In the genomic region with DNA sequence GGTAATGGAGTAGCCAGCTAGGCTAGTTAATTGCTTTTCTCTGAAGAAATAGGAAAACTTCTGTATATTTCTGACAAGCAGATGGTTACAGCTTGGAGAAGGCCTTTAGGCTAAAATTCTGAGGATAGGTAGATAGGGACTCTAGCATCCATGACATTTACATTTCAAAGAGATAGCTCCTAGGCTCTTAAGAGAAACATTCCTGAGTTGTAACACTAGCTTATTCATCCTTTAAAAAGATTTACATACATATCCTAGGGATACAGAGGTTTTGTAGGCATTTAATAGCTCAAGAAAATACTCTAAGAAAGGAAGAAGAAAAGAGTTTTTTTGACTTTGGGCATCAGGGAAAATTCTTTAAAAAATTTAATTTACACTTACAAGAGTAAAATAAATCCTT, we compare ENCODE assay signal across 1 cellular context.
A peak's percentile ranks its signal among the peaks of the same experiment; 100 is the strongest.
TF ChIP-seq lines count a peak whose summit lies in the region.

No MANE protein-coding gene starts in this region.

TF ChIP-seq in H1, 55 proteins besides CTCF, POLR2A, EP300 and RAD21 (continued from another document):
- TF ChIP-seq, protein P1, sequence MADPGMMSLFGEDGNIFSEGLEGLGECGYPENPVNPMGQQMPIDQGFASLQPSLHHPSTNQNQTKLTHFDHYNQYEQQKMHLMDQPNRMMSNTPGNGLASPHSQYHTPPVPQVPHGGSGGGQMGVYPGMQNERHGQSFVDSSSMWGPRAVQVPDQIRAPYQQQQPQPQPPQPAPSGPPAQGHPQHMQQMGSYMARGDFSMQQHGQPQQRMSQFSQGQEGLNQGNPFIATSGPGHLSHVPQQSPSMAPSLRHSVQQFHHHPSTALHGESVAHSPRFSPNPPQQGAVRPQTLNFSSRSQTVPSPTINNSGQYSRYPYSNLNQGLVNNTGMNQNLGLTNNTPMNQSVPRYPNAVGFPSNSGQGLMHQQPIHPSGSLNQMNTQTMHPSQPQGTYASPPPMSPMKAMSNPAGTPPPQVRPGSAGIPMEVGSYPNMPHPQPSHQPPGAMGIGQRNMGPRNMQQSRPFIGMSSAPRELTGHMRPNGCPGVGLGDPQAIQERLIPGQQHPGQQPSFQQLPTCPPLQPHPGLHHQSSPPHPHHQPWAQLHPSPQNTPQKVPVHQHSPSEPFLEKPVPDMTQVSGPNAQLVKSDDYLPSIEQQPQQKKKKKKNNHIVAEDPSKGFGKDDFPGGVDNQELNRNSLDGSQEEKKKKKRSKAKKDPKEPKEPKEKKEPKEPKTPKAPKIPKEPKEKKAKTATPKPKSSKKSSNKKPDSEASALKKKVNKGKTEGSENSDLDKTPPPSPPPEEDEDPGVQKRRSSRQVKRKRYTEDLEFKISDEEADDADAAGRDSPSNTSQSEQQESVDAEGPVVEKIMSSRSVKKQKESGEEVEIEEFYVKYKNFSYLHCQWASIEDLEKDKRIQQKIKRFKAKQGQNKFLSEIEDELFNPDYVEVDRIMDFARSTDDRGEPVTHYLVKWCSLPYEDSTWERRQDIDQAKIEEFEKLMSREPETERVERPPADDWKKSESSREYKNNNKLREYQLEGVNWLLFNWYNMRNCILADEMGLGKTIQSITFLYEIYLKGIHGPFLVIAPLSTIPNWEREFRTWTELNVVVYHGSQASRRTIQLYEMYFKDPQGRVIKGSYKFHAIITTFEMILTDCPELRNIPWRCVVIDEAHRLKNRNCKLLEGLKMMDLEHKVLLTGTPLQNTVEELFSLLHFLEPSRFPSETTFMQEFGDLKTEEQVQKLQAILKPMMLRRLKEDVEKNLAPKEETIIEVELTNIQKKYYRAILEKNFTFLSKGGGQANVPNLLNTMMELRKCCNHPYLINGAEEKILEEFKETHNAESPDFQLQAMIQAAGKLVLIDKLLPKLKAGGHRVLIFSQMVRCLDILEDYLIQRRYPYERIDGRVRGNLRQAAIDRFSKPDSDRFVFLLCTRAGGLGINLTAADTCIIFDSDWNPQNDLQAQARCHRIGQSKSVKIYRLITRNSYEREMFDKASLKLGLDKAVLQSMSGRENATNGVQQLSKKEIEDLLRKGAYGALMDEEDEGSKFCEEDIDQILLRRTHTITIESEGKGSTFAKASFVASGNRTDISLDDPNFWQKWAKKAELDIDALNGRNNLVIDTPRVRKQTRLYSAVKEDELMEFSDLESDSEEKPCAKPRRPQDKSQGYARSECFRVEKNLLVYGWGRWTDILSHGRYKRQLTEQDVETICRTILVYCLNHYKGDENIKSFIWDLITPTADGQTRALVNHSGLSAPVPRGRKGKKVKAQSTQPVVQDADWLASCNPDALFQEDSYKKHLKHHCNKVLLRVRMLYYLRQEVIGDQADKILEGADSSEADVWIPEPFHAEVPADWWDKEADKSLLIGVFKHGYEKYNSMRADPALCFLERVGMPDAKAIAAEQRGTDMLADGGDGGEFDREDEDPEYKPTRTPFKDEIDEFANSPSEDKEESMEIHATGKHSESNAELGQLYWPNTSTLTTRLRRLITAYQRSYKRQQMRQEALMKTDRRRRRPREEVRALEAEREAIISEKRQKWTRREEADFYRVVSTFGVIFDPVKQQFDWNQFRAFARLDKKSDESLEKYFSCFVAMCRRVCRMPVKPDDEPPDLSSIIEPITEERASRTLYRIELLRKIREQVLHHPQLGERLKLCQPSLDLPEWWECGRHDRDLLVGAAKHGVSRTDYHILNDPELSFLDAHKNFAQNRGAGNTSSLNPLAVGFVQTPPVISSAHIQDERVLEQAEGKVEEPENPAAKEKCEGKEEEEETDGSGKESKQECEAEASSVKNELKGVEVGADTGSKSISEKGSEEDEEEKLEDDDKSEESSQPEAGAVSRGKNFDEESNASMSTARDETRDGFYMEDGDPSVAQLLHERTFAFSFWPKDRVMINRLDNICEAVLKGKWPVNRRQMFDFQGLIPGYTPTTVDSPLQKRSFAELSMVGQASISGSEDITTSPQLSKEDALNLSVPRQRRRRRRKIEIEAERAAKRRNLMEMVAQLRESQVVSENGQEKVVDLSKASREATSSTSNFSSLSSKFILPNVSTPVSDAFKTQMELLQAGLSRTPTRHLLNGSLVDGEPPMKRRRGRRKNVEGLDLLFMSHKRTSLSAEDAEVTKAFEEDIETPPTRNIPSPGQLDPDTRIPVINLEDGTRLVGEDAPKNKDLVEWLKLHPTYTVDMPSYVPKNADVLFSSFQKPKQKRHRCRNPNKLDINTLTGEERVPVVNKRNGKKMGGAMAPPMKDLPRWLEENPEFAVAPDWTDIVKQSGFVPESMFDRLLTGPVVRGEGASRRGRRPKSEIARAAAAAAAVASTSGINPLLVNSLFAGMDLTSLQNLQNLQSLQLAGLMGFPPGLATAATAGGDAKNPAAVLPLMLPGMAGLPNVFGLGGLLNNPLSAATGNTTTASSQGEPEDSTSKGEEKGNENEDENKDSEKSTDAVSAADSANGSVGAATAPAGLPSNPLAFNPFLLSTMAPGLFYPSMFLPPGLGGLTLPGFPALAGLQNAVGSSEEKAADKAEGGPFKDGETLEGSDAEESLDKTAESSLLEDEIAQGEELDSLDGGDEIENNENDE (IDR thresholded peaks at IDR 0.05; ENCODE audit: insufficient replicate concordance, low read length), result peak; percentile 50
- TF ChIP-seq, protein P2, sequence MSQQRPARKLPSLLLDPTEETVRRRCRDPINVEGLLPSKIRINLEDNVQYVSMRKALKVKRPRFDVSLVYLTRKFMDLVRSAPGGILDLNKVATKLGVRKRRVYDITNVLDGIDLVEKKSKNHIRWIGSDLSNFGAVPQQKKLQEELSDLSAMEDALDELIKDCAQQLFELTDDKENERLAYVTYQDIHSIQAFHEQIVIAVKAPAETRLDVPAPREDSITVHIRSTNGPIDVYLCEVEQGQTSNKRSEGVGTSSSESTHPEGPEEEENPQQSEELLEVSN (IDR thresholded peaks at IDR 0.05), result no peak
